In genomic region chr1:56149761-56150160, GRCh38 we compare ENCODE assay signal across 24 cellular contexts.
"Had no signal": no experiment of that assay in that cellular context is flagged by ENCODE, and none has a peak within 500 bp of the region (broad histone marks: within the 10 kb centered on the region; RNA-seq: fewer than 3 reads in every experiment).

No MANE protein-coding gene starts in this region.

- ATAC-seq: esophagus mucosa; naive thymus-derived CD4-positive, alpha-beta T cell; right cardiac atrium; stimulated activated memory B cell treated with anti-CD40 and anti-IgM and Interleukin-4, amounts not matched to agents 10 μg/mL and 1 μg/mL and 100 μg/mL, for 72 hours; stimulated activated naive CD8-positive, alpha-beta T cell treated with anti-CD3 and anti-CD28 coated beads, Interleukin-15, Interleukin-2, amounts not matched to agents 100 U/mL and 50 U/mL, for 24 hours had no signal

- H3K4me1 Mint-ChIP-seq: immature natural killer cell; naive thymus-derived CD4-positive, alpha-beta T cell; stimulated activated memory B cell treated with anti-CD40 and anti-IgM and Interleukin-4, amounts not matched to agents 10 μg/mL and 1 μg/mL and 100 μg/mL, for 72 hours had no signal

- DNase-seq: dorsolateral prefrontal cortex; effector CD4-positive, alpha-beta T cell; hypothalamus; immature natural killer cell; islet precursor cell; kidney glomerular epithelial cell; mesenchymal stem cell; midbrain; naive thymus-derived CD4-positive, alpha-beta T cell; nephron progenitor cell; nucleus accumbens; right cardiac atrium; sigmoid colon; spleen; stimulated activated CD4-positive, alpha-beta T cell treated with anti-CD3 and anti-CD28 coated beads, Interleukin-4, amount 100 ng/mL, for 4 hours; stimulated activated naive CD8-positive, alpha-beta T cell treated with anti-CD3 and anti-CD28 coated beads, Interleukin-15, Interleukin-2, amounts not matched to agents 100 U/mL and 50 U/mL, for 24 hours; upper lobe of left lung had no signal

- H3K27ac ChIP-seq: dorsolateral prefrontal cortex, epithelial cell of prostate, prostate gland, sigmoid colon, spleen, thoracic aorta, upper lobe of left lung had no signal

- H3K9me3 Mint-ChIP-seq: immature natural killer cell; nephron progenitor cell; stimulated activated memory B cell treated with anti-CD40 and anti-IgM and Interleukin-4, amounts not matched to agents 10 μg/mL and 1 μg/mL and 100 μg/mL, for 72 hours had no signal

- H3K27me3 ChIP-seq: dorsolateral prefrontal cortex, sigmoid colon, spleen, tibial nerve, upper lobe of left lung had no signal

- H3K36me3 ChIP-seq: prostate gland, sigmoid colon, spleen, thoracic aorta, tibial nerve, upper lobe of left lung had no signal

- H3K27me3 Mint-ChIP-seq: stimulated activated memory B cell treated with anti-CD40 and anti-IgM and Interleukin-4, amounts not matched to agents 10 μg/mL and 1 μg/mL and 100 μg/mL, for 72 hours had no signal

- H3K36me3 Mint-ChIP-seq: immature natural killer cell; naive thymus-derived CD4-positive, alpha-beta T cell; stimulated activated memory B cell treated with anti-CD40 and anti-IgM and Interleukin-4, amounts not matched to agents 10 μg/mL and 1 μg/mL and 100 μg/mL, for 72 hours had no signal

- H3K4me1 ChIP-seq: prostate gland, spleen had no signal

- H3K4me3 ChIP-seq: dorsolateral prefrontal cortex, prostate gland, sigmoid colon, skin epidermis, spleen, thoracic aorta, tibial nerve, upper lobe of left lung had no signal

- H3K4me3 Mint-ChIP-seq: immature natural killer cell; naive thymus-derived CD4-positive, alpha-beta T cell; nephron progenitor cell; stimulated activated memory B cell treated with anti-CD40 and anti-IgM and Interleukin-4, amounts not matched to agents 10 μg/mL and 1 μg/mL and 100 μg/mL, for 72 hours had no signal

- H3K9me3 ChIP-seq: prostate gland, sigmoid colon, spleen, thoracic aorta, tibial nerve, upper lobe of left lung had no signal

- H3K27ac Mint-ChIP-seq: immature natural killer cell; naive thymus-derived CD4-positive, alpha-beta T cell; nephron progenitor cell; stimulated activated memory B cell treated with anti-CD40 and anti-IgM and Interleukin-4, amounts not matched to agents 10 μg/mL and 1 μg/mL and 100 μg/mL, for 72 hours had no signal
